In the genomic region with DNA sequence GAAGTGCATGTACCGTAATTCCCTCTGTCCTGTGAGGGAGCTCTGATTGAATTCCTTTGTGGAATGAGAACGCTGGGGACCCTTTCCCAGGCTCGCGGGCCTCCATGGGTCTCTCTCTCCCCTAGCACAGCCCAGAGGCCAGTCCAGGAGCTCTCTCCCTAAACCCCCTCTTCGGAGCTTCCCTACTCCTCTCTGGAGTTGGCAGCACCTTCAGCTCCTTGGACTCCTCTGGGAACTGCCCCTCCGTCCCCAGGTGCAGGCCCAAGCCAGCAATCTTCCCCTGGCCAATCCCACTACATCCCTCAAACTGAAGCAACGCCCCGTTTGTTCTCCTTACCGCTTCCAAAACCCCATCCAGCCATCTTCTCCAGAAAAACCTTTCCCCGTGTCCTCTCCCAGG, we compare ENCODE assay signal across 1 cellular context.
TF ChIP-seq lines count a peak whose summit lies in the region.

No MANE protein-coding gene starts in this region.

TF ChIP-seq in H1, 55 proteins besides CTCF, POLR2A, EP300 and RAD21:
- TF ChIP-seq RNF2 (IDR thresholded peaks at IDR 0.05; ENCODE audit: borderline replicate concordance, low read depth, low read length, missing control alignments, poor library complexity, severe bottlenecking) = no peak
- no peak for TF ChIP-seq BACH1 (IDR thresholded peaks at IDR 0.05; ENCODE audit: low read length)
- TF ChIP-seq BCL11A (IDR thresholded peaks at IDR 0.05; ENCODE audit: low read depth in 2 of 2, low read length in 2 of 2) = no peak
- TF ChIP-seq RXRA (IDR thresholded peaks at IDR 0.05; ENCODE audit: insufficient read depth, low read depth, low read length) = no peak
- TF ChIP-seq SP4 (IDR thresholded peaks at IDR 0.05; ENCODE audit: low read length) = no peak
- TF ChIP-seq GTF2F1 (IDR thresholded peaks at IDR 0.05; ENCODE audit: borderline replicate concordance, low read depth, low read length) = no peak
